In the genomic region with DNA sequence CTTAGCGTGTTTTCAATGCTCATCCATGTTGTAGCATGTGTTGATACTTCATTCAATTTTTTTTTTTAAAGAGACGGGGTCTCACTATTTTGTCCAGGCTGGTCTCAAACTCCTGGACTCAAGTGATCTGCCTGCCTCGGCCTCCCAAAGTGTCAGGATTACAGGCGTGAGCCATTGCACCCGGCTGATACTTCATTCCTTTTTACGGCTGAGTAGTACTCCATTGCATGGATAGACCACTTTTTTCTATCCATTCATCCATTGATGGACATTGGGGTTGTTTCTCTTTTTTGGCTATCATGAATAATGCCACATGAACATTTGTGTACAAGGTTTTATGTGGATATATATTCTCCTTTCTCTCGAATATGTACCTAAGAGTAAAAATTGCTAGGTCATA, we compare ENCODE assay signal across 1 cellular context.
TF ChIP-seq lines count a peak whose summit lies in the region.

No MANE protein-coding gene starts in this region.

TF ChIP-seq in GM23338, 12 proteins besides CTCF, POLR2A, EP300 and RAD21 (continued from another document):
- TF ChIP-seq, protein P1, sequence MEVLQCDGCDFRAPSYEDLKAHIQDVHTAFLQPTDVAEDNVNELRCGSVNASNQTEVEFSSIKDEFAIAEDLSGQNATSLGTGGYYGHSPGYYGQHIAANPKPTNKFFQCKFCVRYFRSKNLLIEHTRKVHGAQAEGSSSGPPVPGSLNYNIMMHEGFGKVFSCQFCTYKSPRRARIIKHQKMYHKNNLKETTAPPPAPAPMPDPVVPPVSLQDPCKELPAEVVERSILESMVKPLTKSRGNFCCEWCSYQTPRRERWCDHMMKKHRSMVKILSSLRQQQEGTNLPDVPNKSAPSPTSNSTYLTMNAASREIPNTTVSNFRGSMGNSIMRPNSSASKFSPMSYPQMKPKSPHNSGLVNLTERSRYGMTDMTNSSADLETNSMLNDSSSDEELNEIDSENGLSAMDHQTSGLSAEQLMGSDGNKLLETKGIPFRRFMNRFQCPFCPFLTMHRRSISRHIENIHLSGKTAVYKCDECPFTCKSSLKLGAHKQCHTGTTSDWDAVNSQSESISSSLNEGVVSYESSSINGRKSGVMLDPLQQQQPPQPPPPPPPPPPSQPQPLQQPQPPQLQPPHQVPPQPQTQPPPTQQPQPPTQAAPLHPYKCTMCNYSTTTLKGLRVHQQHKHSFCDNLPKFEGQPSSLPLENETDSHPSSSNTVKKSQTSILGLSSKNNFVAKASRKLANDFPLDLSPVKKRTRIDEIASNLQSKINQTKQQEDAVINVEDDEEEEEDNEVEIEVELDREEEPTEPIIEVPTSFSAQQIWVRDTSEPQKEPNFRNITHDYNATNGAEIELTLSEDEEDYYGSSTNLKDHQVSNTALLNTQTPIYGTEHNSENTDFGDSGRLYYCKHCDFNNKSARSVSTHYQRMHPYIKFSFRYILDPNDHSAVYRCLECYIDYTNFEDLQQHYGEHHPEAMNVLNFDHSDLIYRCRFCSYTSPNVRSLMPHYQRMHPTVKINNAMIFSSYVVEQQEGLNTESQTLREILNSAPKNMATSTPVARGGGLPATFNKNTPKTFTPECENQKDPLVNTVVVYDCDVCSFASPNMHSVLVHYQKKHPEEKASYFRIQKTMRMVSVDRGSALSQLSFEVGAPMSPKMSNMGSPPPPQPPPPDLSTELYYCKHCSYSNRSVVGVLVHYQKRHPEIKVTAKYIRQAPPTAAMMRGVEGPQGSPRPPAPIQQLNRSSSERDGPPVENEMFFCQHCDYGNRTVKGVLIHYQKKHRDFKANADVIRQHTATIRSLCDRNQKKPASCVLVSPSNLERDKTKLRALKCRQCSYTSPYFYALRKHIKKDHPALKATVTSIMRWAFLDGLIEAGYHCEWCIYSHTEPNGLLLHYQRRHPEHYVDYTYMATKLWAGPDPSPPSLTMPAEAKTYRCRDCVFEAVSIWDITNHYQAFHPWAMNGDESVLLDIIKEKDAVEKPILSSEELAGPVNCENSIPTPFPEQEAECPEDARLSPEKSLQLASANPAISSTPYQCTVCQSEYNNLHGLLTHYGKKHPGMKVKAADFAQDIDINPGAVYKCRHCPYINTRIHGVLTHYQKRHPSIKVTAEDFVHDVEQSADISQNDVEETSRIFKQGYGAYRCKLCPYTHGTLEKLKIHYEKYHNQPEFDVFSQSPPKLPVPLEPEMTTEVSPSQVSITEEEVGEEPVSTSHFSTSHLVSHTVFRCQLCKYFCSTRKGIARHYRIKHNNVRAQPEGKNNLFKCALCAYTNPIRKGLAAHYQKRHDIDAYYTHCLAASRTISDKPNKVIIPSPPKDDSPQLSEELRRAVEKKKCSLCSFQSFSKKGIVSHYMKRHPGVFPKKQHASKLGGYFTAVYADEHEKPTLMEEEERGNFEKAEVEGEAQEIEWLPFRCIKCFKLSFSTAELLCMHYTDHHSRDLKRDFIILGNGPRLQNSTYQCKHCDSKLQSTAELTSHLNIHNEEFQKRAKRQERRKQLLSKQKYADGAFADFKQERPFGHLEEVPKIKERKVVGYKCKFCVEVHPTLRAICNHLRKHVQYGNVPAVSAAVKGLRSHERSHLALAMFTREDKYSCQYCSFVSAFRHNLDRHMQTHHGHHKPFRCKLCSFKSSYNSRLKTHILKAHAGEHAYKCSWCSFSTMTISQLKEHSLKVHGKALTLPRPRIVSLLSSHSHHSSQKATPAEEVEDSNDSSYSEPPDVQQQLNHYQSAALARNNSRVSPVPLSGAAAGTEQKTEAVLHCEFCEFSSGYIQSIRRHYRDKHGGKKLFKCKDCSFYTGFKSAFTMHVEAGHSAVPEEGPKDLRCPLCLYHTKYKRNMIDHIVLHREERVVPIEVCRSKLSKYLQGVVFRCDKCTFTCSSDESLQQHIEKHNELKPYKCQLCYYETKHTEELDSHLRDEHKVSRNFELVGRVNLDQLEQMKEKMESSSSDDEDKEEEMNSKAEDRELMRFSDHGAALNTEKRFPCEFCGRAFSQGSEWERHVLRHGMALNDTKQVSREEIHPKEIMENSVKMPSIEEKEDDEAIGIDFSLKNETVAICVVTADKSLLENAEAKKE (CRISPR knock-in tag; IDR thresholded peaks at IDR 0.05): no peak
- no peak for TF ChIP-seq POLR2AphosphoS5 (IDR thresholded peaks at IDR 0.05; ENCODE audit: low read depth)
